Comparison of ENCODE assay signal across 9 cellular contexts in genomic region chr17:81404557-81405165, GRCh38. TPM values are rescaled to one million over a fixed set of nuclear protein-coding genes. Genes with fewer than 3 reads are reported as not detected.
DNase-seq lines count a peak whose midpoint lies in the region; ATAC-seq and TF ChIP-seq lines count a peak whose summit lies in the region.
"Had no signal": no experiment of that assay in that cellular context is flagged by ENCODE, and none has a peak within 500 bp of the region (broad histone marks: within the 10 kb centered on the region; RNA-seq: fewer than 3 reads in every experiment).

No MANE protein-coding gene starts in this region.

- ATAC-seq in lung (ENCODE audit: insufficient read depth, low FRiP score) = no peak

- H3K4me1 Mint-ChIP-seq in brain (peaks cover 89% of the 10 kb centered on the region), type B pancreatic cell (ENCODE audit: unreplicated experiment) (peaks cover 53% of the 10 kb centered on the region)

- 59 to 74% methylated on average over 11 of the region's 11 CpGs for WGBS in lung, 2 donors

- no peaks in the 10 kb centered on the region for H3K27me3 ChIP-seq in lung (ENCODE audit: control insufficient read depth, insufficient read depth)

- TF ChIP-seq CTCF in brain (conservative IDR thresholded peaks at IDR 0.05) = no peak
- no peak for TF ChIP-seq CTCF in lung (IDR thresholded peaks at IDR 0.05; ENCODE audit: control extremely low read depth, extremely low read depth)
- no peak for TF ChIP-seq CTCF in type B pancreatic cell (conservative IDR thresholded peaks at IDR 0.05)

- no peaks in the 10 kb centered on the region for H3K9me3 ChIP-seq in lung (ENCODE audit: control insufficient read depth in 2 of 2, insufficient read depth in 1 of 2, low read length in 1 of 2)

- H3K36me3 Mint-ChIP-seq in brain = peaks cover 7% of the 10 kb centered on the region
- no peaks in the 10 kb centered on the region for H3K36me3 Mint-ChIP-seq in type B pancreatic cell

- no peaks in the 10 kb centered on the region for H3K36me3 ChIP-seq in lung (ENCODE audit: control insufficient read depth in 2 of 2, insufficient read depth in 2 of 2, low read length in 2 of 2)

- DNase-seq in NCI-H2227 (lab: John Stamatoyannopoulos, UW; ENCODE audit: unreplicated experiment) = peak; percentile 53
- DNase-seq in NCI-H2227 treated with DMSO at 0.1 percent for 48 hours (lab: John Stamatoyannopoulos, UW) = no peak
- DNase-seq in lung (ENCODE audit: low spot score) = no peak
- no peak for DNase-seq in type B pancreatic cell (ENCODE audit: extremely low spot score, unreplicated experiment)
- no peak for DNase-seq in activated CD8-positive, alpha-beta memory T cell treated with anti-CD3 and anti-CD28 coated beads for 24 hours
- DNase-seq in activated naive CD4-positive, alpha-beta T cell treated with Interleukin-2 at 50 U/mL for 16 hours = no peak
- DNase-seq in NCI-H2196 (lab: John Stamatoyannopoulos, UW; ENCODE audit: unreplicated experiment) = no peak
- DNase-seq: NCI-H1092 treated with DMSO at 0.1 percent for 48 hours had no signal

- H3K9me3 Mint-ChIP-seq in brain (peaks cover 0 to 2% (median 0%) of the 10 kb centered on the region in 5 experiments), type B pancreatic cell (no peaks in the 10 kb centered on the region)

- H3K4me1 ChIP-seq in lung (ENCODE audit: control insufficient read depth in 2 of 2, insufficient read depth in 2 of 2, low read length in 2 of 2) = peaks cover 9 to 12% of the 10 kb centered on the region in 2 donors

- peak overlapping the region; percentile 72 to 99 (median 91) for H3K27ac Mint-ChIP-seq in brain
- peak overlapping the region; percentile 97 for H3K27ac Mint-ChIP-seq in type B pancreatic cell

- peak overlapping the region; percentile 66 to 93 (median 81) for H3K4me3 Mint-ChIP-seq in brain
- H3K4me3 Mint-ChIP-seq in type B pancreatic cell = peak overlapping the region; percentile 77

- H3K4me3 ChIP-seq in lung = no peak overlapping the region

- peak overlapping the region; percentile 59 to 75 for H3K27ac ChIP-seq in lung (ENCODE audit: low read depth in 1 of 2, low read length in 1 of 2)

- H3K27me3 Mint-ChIP-seq in brain (peaks cover 7% of the 10 kb centered on the region), type B pancreatic cell (no peaks in the 10 kb centered on the region)

RNA-seq across cellular contexts. Expression of gene BAHCC1, which starts 9.4 kb away (rescaled TPM):
- polyA plus RNA-seq in brain (ENCODE audit: insufficient read depth, low read depth, low replicate concordance) = 19.5 TPM
- total RNA-seq in lung = 10 to 100 TPM; 24.4 to 24.9 TPM
- polyA plus RNA-seq in lung = 10 to 100 TPM in 1 of 2 donors, 1 to 10 TPM in 1; 7.6 to 10.5 TPM
- 23.0 and 74.3 TPM in 2 replicates for total RNA-seq in type B pancreatic cell (ENCODE audit: low replicate concordance)
